ENCODE assay signal across 29 cellular contexts in the genomic region with DNA sequence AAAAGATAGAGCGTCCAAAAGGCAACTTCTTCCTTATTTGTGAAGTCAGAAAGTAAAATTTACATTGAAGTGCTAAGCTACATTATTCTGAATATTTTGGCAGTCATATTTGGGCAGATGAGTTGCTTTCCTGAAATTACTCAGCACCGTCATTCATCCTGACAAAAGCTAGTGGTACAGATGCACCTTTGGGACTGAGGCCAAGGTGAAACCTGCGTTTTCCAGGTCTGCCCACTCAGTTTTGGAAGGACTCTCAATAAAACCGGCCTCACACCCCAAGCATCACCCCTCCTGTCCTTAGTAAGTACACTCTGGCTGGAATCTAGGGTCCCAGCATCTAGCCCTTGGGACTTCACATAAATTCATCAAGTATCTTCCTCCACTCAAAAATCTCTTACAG.
DNase-seq lines count a peak whose midpoint lies in the region; ATAC-seq, FAIRE-seq and TF ChIP-seq lines count a peak whose summit lies in the region.
"Had no signal": no experiment of that assay in that cellular context is flagged by ENCODE, and none has a peak within 500 bp of the region (broad histone marks: within the 10 kb centered on the region; RNA-seq: fewer than 3 reads in every experiment).

No MANE protein-coding gene starts in this region.

- no peaks in the 10 kb centered on the region for H3K9me2 ChIP-seq in GM23338 (ENCODE audit: insufficient read depth)

- intact Hi-C loops in pancreas (cut with DNase I), result no loop called here

- peak overlapping the region; percentile 95 for H3K27ac Mint-ChIP-seq in GM23338
- peak overlapping the region; percentile 50 for H3K27ac Mint-ChIP-seq in osteocyte (ENCODE audit: unreplicated experiment)
- H3K27ac Mint-ChIP-seq: activated CD8-positive, alpha-beta memory T cell treated with anti-CD3 and anti-CD28 coated beads, Interleukin-2, amount 10 ng/mL, durations not matched to agents 7 days and 5 days; activated naive CD8-positive, alpha-beta T cell treated with anti-CD3 and anti-CD28 coated beads, Interleukin-2, amount 10 ng/mL, durations not matched to agents 7 days and 5 days; naive thymus-derived CD4-positive, alpha-beta T cell had no signal

- 0 out of 2 replicates have a peak, but pooled peaks cover 4% of the 10 kb centered on the region for H3F3A ChIP-seq in GM23338 (replicated peaks; ENCODE audit: low read depth)

- H4K20me1 ChIP-seq in GM23338 (replicated peaks; ENCODE audit: insufficient read depth), result no peaks in the 10 kb centered on the region
- H4K20me1 ChIP-seq: BLaER1 had no signal

- H3K27me3 ChIP-seq in GM23338 (ENCODE audit: insufficient read depth), result no peaks in the 10 kb centered on the region
- H3K27me3 ChIP-seq in duodenal mucosa (ENCODE audit: control insufficient read depth in 1 of 2, insufficient read depth in 2 of 2, low read length in 2 of 2), result no peaks in the 10 kb centered on the region
- no peaks in the 10 kb centered on the region for H3K27me3 ChIP-seq in pancreas
- no peaks in the 10 kb centered on the region for H3K27me3 ChIP-seq in SJCRH30
- H3K27me3 ChIP-seq: BLaER1, cardiac muscle cell, tibial artery, vagina had no signal

- ATAC-seq in GM23338 (no peak), pancreas (no peak)
- ATAC-seq: activated CD8-positive, alpha-beta memory T cell treated with anti-CD3 and anti-CD28 coated beads, Interleukin-2, amount 10 ng/mL, durations not matched to agents 7 days and 5 days; esophagus mucosa; naive thymus-derived CD4-positive, alpha-beta T cell had no signal

- H3K4me3 Mint-ChIP-seq in GM23338 (peak overlapping the region; percentile 60; the same call in 2 of the 3 replicates), osteocyte (ENCODE audit: unreplicated experiment) (no peak overlapping the region)
- H3K4me3 Mint-ChIP-seq: activated CD8-positive, alpha-beta memory T cell treated with anti-CD3 and anti-CD28 coated beads, Interleukin-2, amount 10 ng/mL, durations not matched to agents 7 days and 5 days; activated naive CD8-positive, alpha-beta T cell treated with anti-CD3 and anti-CD28 coated beads, Interleukin-2, amount 10 ng/mL, durations not matched to agents 7 days and 5 days; naive thymus-derived CD4-positive, alpha-beta T cell had no signal

- H3K9me3 Mint-ChIP-seq in GM23338, result no peaks in the 10 kb centered on the region
- H3K9me3 Mint-ChIP-seq in osteocyte (ENCODE audit: unreplicated experiment), result no peaks in the 10 kb centered on the region
- H3K9me3 Mint-ChIP-seq: activated naive CD8-positive, alpha-beta T cell treated with anti-CD3 and anti-CD28 coated beads, Interleukin-2, amount 10 ng/mL, durations not matched to agents 7 days and 5 days; naive thymus-derived CD4-positive, alpha-beta T cell had no signal

- H3K4me1 ChIP-seq in GM23338 (ENCODE audit: insufficient read depth) (peaks cover 72% of the 10 kb centered on the region), duodenal mucosa (ENCODE audit: control insufficient read depth in 1 of 2, insufficient read depth in 2 of 2, low read length in 2 of 2) (peaks cover 13 to 18% of the 10 kb centered on the region in 2 donors), pancreas (no peaks in the 10 kb centered on the region), SJCRH30 (peaks cover 10% of the 10 kb centered on the region)
- H3K4me1 ChIP-seq: vagina had no signal

- no peaks in the 10 kb centered on the region for H3K36me3 Mint-ChIP-seq in GM23338 (ENCODE audit: low read depth)
- H3K36me3 Mint-ChIP-seq in osteocyte (ENCODE audit: unreplicated experiment), result no peaks in the 10 kb centered on the region
- H3K36me3 Mint-ChIP-seq: activated CD8-positive, alpha-beta memory T cell treated with anti-CD3 and anti-CD28 coated beads, Interleukin-2, amount 10 ng/mL, durations not matched to agents 7 days and 5 days had no signal

- no peaks in the 10 kb centered on the region for H3K36me3 ChIP-seq in GM23338 (ENCODE audit: insufficient read depth)
- H3K36me3 ChIP-seq in duodenal mucosa (ENCODE audit: control insufficient read depth in 1 of 2, insufficient read depth in 2 of 2, low read length in 2 of 2), result peaks cover 0 to 5% of the 10 kb centered on the region in 2 donors
- no peaks in the 10 kb centered on the region for H3K36me3 ChIP-seq in pancreas
- no peaks in the 10 kb centered on the region for H3K36me3 ChIP-seq in SJCRH30
- H3K36me3 ChIP-seq: BLaER1, cardiac muscle cell, tibial artery, vagina had no signal

- no peak for FAIRE-seq in pancreas (lab: Jason Lieb, UNC)

- H3K4me3 ChIP-seq in GM23338 (peak overlapping the region; percentile 12; the same call in 1 of the 2 replicates), duodenal mucosa (ENCODE audit: low read depth in 1 of 2, low read length in 2 of 2) (peak overlapping the region; percentile 60 to 62), pancreas (no peak overlapping the region), SJCRH30 (no peak overlapping the region)
- H3K4me3 ChIP-seq: BLaER1, cardiac muscle cell, GM23248, tibial artery, vagina had no signal

- peak overlapping the region; percentile 69 for H3K4me2 ChIP-seq in GM23338
- H3K4me2 ChIP-seq: BLaER1 had no signal

- 62 to 63% methylated on average over 4 of the region's 4 CpGs for WGBS in pancreas, 2 donors

- H3K79me2 ChIP-seq in GM23338 (replicated peaks; ENCODE audit: insufficient read depth), result no peaks in the 10 kb centered on the region

- H3K27ac ChIP-seq in GM23338 (ENCODE audit: low read depth) (peak overlapping the region; percentile 98), duodenal mucosa (ENCODE audit: low read depth, low read length) (no peak overlapping the region), pancreas (no peak overlapping the region), SJCRH30 (no peak overlapping the region)
- H3K27ac ChIP-seq: BLaER1, cardiac muscle cell, GM23248, RWPE1, tibial artery, vagina had no signal

- H2AFZ ChIP-seq in GM23338, result no peak overlapping the region
- H2AFZ ChIP-seq: GM23248 had no signal

- TF ChIP-seq CTCF in GM23338 (conservative IDR thresholded peaks at IDR 0.05; ENCODE audit: low read depth in 2 of 2) (no peak), osteocyte (IDR thresholded peaks at IDR 0.05) (no peak), pancreas (IDR thresholded peaks at IDR 0.05) (no peak), GM20000 (IDR thresholded peaks at IDR 0.05; ENCODE audit: extremely low read depth, missing control alignments) (no peak)

- H3K9me3 ChIP-seq in duodenal mucosa (ENCODE audit: control insufficient read depth in 1 of 2, low read length in 2 of 2) (no peaks in the 10 kb centered on the region), pancreas (no peaks in the 10 kb centered on the region), SJCRH30 (replicated peaks) (no peaks in the 10 kb centered on the region)
- H3K9me3 ChIP-seq: BLaER1, tibial artery, vagina had no signal

- peaks cover 14% of the 10 kb centered on the region for H3K27me3 Mint-ChIP-seq in GM23338 (ENCODE audit: insufficient read depth, low read depth, poor library complexity)
- H3K27me3 Mint-ChIP-seq in osteocyte (ENCODE audit: unreplicated experiment), result no peaks in the 10 kb centered on the region

- DNase-seq in GM23338 (ENCODE audit: low spot score) (no peak), NCI-H69 (lab: John Stamatoyannopoulos, UW) (peak; percentile 88), osteocyte (ENCODE audit: extremely low spot score, unreplicated experiment) (no peak), pancreas (no peak), GM20000 (ENCODE audit: low spot score) (no peak), SJCRH30 (no peak)
- DNase-seq: activated CD4-positive, alpha-beta T cell treated with anti-CD3 and anti-CD28 coated beads, Interleukin-2, amount 50 U/mL, for 4 hours; activated CD8-positive, alpha-beta memory T cell treated with anti-CD3 and anti-CD28 coated beads, Interleukin-2, amount 10 ng/mL, durations not matched to agents 7 days and 5 days; activated gamma-delta T cell treated with Interleukin-2 at 50 U/mL for 16 hours; activated naive CD8-positive, alpha-beta T cell treated with anti-CD3 and anti-CD28 coated beads, Interleukin-2, amount 10 ng/mL, durations not matched to agents 7 days and 5 days; activated T-cell treated with anti-CD3 and anti-CD28 coated beads, Interleukin-2, amount 50 U/mL, for 48 hours; aorta; EL; GM23248; Kasumi-1; naive thymus-derived CD4-positive, alpha-beta T cell; NCI-H1436; NCI-H345; NCI-H774; occipital lobe; stimulated activated CD4-positive, alpha-beta T cell treated with anti-CD3 and anti-CD28 coated beads, Interleukin-4, amount 100 ng/mL, for 24 hours; T-helper 1 cell; tibial artery had no signal

- H3K4me1 Mint-ChIP-seq in GM23338 (peaks cover 80% of the 10 kb centered on the region), osteocyte (ENCODE audit: unreplicated experiment) (peaks cover 53% of the 10 kb centered on the region)
- H3K4me1 Mint-ChIP-seq: activated CD8-positive, alpha-beta memory T cell treated with anti-CD3 and anti-CD28 coated beads, Interleukin-2, amount 10 ng/mL, durations not matched to agents 7 days and 5 days; activated naive CD8-positive, alpha-beta T cell treated with anti-CD3 and anti-CD28 coated beads, Interleukin-2, amount 10 ng/mL, durations not matched to agents 7 days and 5 days had no signal

- H3K9ac ChIP-seq in duodenal mucosa (ENCODE audit: low read depth in 1 of 2, low read length in 2 of 2), result peak overlapping the region in 1 of 2 donors; percentile 33
- H3K9ac ChIP-seq: BLaER1, GM23248 had no signal

Comparison
In these comparisons a context has a peak if more than half of its experiments do, and no peak if none do; other contexts are left out.
1. H3K4me3 ChIP-seq: peak in GM23338 (single experiment) and duodenal mucosa (2 of 2); none in pancreas (0 of 4) and SJCRH30 (single experiment).